14 cellular contexts compared by ENCODE assay signal in genomic region chr16:68920349-68920748, GRCh38.
DNase-seq lines count a peak whose midpoint lies in the region; ATAC-seq and TF ChIP-seq lines count a peak whose summit lies in the region.
"Had no signal": no experiment of that assay in that cellular context is flagged by ENCODE, and none has a peak within 500 bp of the region (broad histone marks: within the 10 kb centered on the region; RNA-seq: fewer than 3 reads in every experiment).

No MANE protein-coding gene starts in this region.

- H3K79me2 ChIP-seq in H9 (ENCODE audit: insufficient read depth, low read length) (no peaks in the 10 kb centered on the region), trophoblast cell (ENCODE audit: control insufficient read depth, insufficient read depth, low read length, poor library complexity) (no peaks in the 10 kb centered on the region)

- no peaks in the 10 kb centered on the region for H3K27me3 ChIP-seq in H9 (ENCODE audit: insufficient read depth, low read length)
- no peaks in the 10 kb centered on the region for H3K27me3 ChIP-seq in trophoblast cell (ENCODE audit: insufficient read depth, low read length)
- H3K27me3 ChIP-seq: BLaER1 had no signal

- H3K9ac ChIP-seq in H9 (ENCODE audit: extremely low read depth, insufficient read length, low read length) (no peak overlapping the region), trophoblast cell (ENCODE audit: low read length) (no peak overlapping the region)
- H3K9ac ChIP-seq: BLaER1 had no signal

- WGBS in H9 (ENCODE audit: extremely low coverage, insufficient read length, low lambda C conversion rate): no CpG with 5 or more reads among the region's 3 CpGs
- no CpG with 5 or more reads among the region's 3 CpGs for WGBS in trophoblast cell (ENCODE audit: extremely low coverage, insufficient coverage, insufficient read length)

- H2BK5ac ChIP-seq in H9 (ENCODE audit: insufficient read length, low read length) (no peak overlapping the region), trophoblast cell (ENCODE audit: low read depth, low read length, poor library complexity) (no peak overlapping the region)

- H3K27ac ChIP-seq in H9 (ENCODE audit: insufficient read length, low read depth, low read length) (no peak overlapping the region), RWPE1 (no peak overlapping the region), trophoblast cell (ENCODE audit: low read depth, low read length) (no peak overlapping the region)
- H3K27ac ChIP-seq: BLaER1 had no signal

- H3K9me3 Mint-ChIP-seq in H9: no peaks in the 10 kb centered on the region
- H3K9me3 Mint-ChIP-seq: CD8-positive, alpha-beta memory T cell; IgD-negative memory B cell had no signal

- H3K27ac Mint-ChIP-seq in H9: peak overlapping the region in 2 of 3 experiments; percentile 11 to 34; a peak in 2 of 7 replicates
- H3K27ac Mint-ChIP-seq: CD8-positive, alpha-beta memory T cell had no signal

- CTCF ChIA-PET in RWPE1 (lab: Yijun Ruan, JAX): no interaction called here

- no peak overlapping the region for H3K56ac ChIP-seq in H9 (ENCODE audit: insufficient read length, low read depth, low read length)

- TF ChIP-seq CTCF in H9 (conservative IDR thresholded peaks at IDR 0.05) (no peak), RWPE1 (conservative IDR thresholded peaks at IDR 0.05; ENCODE audit: low read depth) (no peak), epithelial cell of esophagus (IDR thresholded peaks at IDR 0.05; ENCODE audit: insufficient read depth, low read depth, low read length, missing control alignments) (no peak)

- H4K20me1 ChIP-seq in H9 (ENCODE audit: control insufficient read depth, insufficient read depth, insufficient read length): no peaks in the 10 kb centered on the region
- H4K20me1 ChIP-seq: BLaER1 had no signal

- H2BK120ac ChIP-seq in H9 (ENCODE audit: low read depth, low read length, poor library complexity, severe bottlenecking): no peak overlapping the region
- H2BK120ac ChIP-seq in trophoblast cell (ENCODE audit: insufficient read depth, low read length, poor library complexity): no peak overlapping the region

- no peak overlapping the region for H3K14ac ChIP-seq in H9 (ENCODE audit: insufficient read depth, low read length)
- no peak overlapping the region for H3K14ac ChIP-seq in trophoblast cell (ENCODE audit: low read length)

- H2AFZ ChIP-seq in H9 (ENCODE audit: low read length) (no peak overlapping the region), trophoblast cell (ENCODE audit: insufficient read depth, low read length, poor library complexity) (no peak overlapping the region)

- H4K12ac ChIP-seq in trophoblast cell (ENCODE audit: low read depth, low read length): no peak overlapping the region

- H3K4me3 Mint-ChIP-seq in H9: no peak overlapping the region
- H3K4me3 Mint-ChIP-seq: CD8-positive, alpha-beta memory T cell; IgD-negative memory B cell had no signal

- H2AK5ac ChIP-seq in H9 (ENCODE audit: insufficient read length, low read length) (no peak overlapping the region), trophoblast cell (ENCODE audit: low read length) (no peak overlapping the region)

- H3K79me1 ChIP-seq in H9 (ENCODE audit: insufficient read depth, low read depth, low read length, poor library complexity, severe bottlenecking) (no peaks in the 10 kb centered on the region), trophoblast cell (ENCODE audit: low read length) (no peaks in the 10 kb centered on the region)

- H3K4me3 ChIP-seq in epithelial cell of esophagus (ENCODE audit: low read length): no peak overlapping the region
- H3K4me3 ChIP-seq in trophoblast cell (ENCODE audit: low read depth, low read length): no peak overlapping the region
- H3K4me3 ChIP-seq: BLaER1 had no signal

- no peaks in the 10 kb centered on the region for H3K4me1 Mint-ChIP-seq in H9
- H3K4me1 Mint-ChIP-seq: IgD-negative memory B cell had no signal

- POLR2A ChIA-PET in RWPE1 (lab: Yijun Ruan, JAX; ENCODE audit: low non-redundant PET): no interaction called here

- H4K8ac ChIP-seq in H9 (replicated peaks; ENCODE audit: insufficient read length, low read depth, low read length): no peak overlapping the region
- H4K8ac ChIP-seq in trophoblast cell (ENCODE audit: low read depth, low read length): no peak overlapping the region

- H4K91ac ChIP-seq in H9 (ENCODE audit: insufficient read length, low read depth, low read length) (no peak overlapping the region), trophoblast cell (ENCODE audit: low read depth, low read length) (no peak overlapping the region)

- no peak overlapping the region for H3K4me2 ChIP-seq in H9 (ENCODE audit: insufficient read depth, insufficient read length, low read length)
- H3K4me2 ChIP-seq in trophoblast cell (ENCODE audit: low read length): no peak overlapping the region
- H3K4me2 ChIP-seq: BLaER1 had no signal

- H2BK12ac ChIP-seq in H9 (ENCODE audit: insufficient read length, low read depth, low read length) (no peak overlapping the region), trophoblast cell (ENCODE audit: low read length) (no peak overlapping the region)

- no peak overlapping the region for H2BK20ac ChIP-seq in H9 (ENCODE audit: low read depth, low read length, poor library complexity, severe bottlenecking)

- H3K4ac ChIP-seq in H9 (ENCODE audit: low read depth, low read length): no peak overlapping the region
- H3K4ac ChIP-seq in trophoblast cell (ENCODE audit: low read depth, low read length): no peak overlapping the region

- no peak overlapping the region for H4K5ac ChIP-seq in H9 (ENCODE audit: insufficient read length, low read depth, low read length)

- DNase-seq in H9: no peak
- peak; percentile 16 for DNase-seq in RWPE1 (ENCODE audit: low spot score)
- peak; percentile 92 for DNase-seq in epithelial cell of esophagus (ENCODE audit: low read depth)
- DNase-seq in trophoblast cell: peak; percentile 57 to 80
- DNase-seq in NOMO-1 treated with DMSO at 0.1 percent for 48 hours (lab: John Stamatoyannopoulos, UW; ENCODE audit: unreplicated experiment): no peak
- DNase-seq: 8988T; AML-193; Calu3; CD8-positive, alpha-beta memory T cell; DMS 273 treated with DMSO at 0.1 percent for 48 hours had no signal

- H3K27me3 Mint-ChIP-seq in H9 (ENCODE audit: low read depth): no peaks in the 10 kb centered on the region
- H3K27me3 Mint-ChIP-seq: IgD-negative memory B cell had no signal

- H3K36me3 Mint-ChIP-seq in H9 (ENCODE audit: insufficient read depth in 1 of 3, low read depth in 3 of 3): peaks cover 0 to 9% (median 3%) of the 10 kb centered on the region in 3 experiments; a peak in 2 of 7 replicates

- no peak overlapping the region for H3K23ac ChIP-seq in H9 (ENCODE audit: insufficient read length, low read depth, low read length)
- H3K23ac ChIP-seq in trophoblast cell (ENCODE audit: low read length): no peak overlapping the region

- H3K9me3 ChIP-seq in H9 (ENCODE audit: control insufficient read depth, low read depth, low read length) (no peaks in the 10 kb centered on the region), trophoblast cell (ENCODE audit: insufficient read depth, low read depth, low read length) (no peaks in the 10 kb centered on the region)
- H3K9me3 ChIP-seq: BLaER1 had no signal

- no peaks in the 10 kb centered on the region for H3K4me1 ChIP-seq in H9 (ENCODE audit: insufficient read depth, low read length)
- H3K4me1 ChIP-seq in trophoblast cell (ENCODE audit: control insufficient read depth in 1 of 2, insufficient read depth in 2 of 2, low read length in 2 of 2): no peaks in the 10 kb centered on the region
- H3K4me1 ChIP-seq: BLaER1 had no signal

- H3K36me3 ChIP-seq in trophoblast cell (ENCODE audit: control insufficient read depth in 1 of 2, insufficient read depth in 2 of 2, low read length in 2 of 2): no peaks in the 10 kb centered on the region

- no peak overlapping the region for H3K18ac ChIP-seq in H9 (ENCODE audit: insufficient read length, low read depth, low read length)
- no peak overlapping the region for H3K18ac ChIP-seq in trophoblast cell (ENCODE audit: low read length)

- H3K23me2 ChIP-seq in H9 (ENCODE audit: insufficient read length, low read depth, low read length, poor library complexity, severe bottlenecking): no peaks in the 10 kb centered on the region

- ATAC-seq in HG02852 (IDR thresholded peaks at IDR 0.05; ENCODE audit: unreplicated experiment): no peak
- ATAC-seq in HG02840 (IDR thresholded peaks at IDR 0.05; ENCODE audit: low FRiP score, unreplicated experiment): no peak

- H2BK15ac ChIP-seq in H9 (ENCODE audit: low read depth, low read length): no peak overlapping the region

- H3T11ph ChIP-seq in H9 (ENCODE audit: low read length): no peak overlapping the region

Comparison
In these comparisons a context has a peak if more than half of its experiments do, and no peak if none do; other contexts are left out.
1. DNase-seq: peak in RWPE1 (single experiment), epithelial cell of esophagus (single experiment) and trophoblast cell (2 of 2); none in H9 (single experiment) and NOMO-1 treated with DMSO at 0.1 percent for 48 hours (single experiment).